2 cellular contexts compared by ENCODE assay signal in genomic region chr3:130012108-130012507, GRCh38.
TF ChIP-seq lines count a peak whose summit lies in the region.

No MANE protein-coding gene starts in this region.

TF ChIP-seq in IMR-90, 13 proteins besides CTCF, POLR2A, EP300 and RAD21:
- peak; percentile 18; the same call in 1 of the 2 replicates for TF ChIP-seq USF2 (IDR thresholded peaks at IDR 0.05; ENCODE audit: low read depth, low read length)

TF ChIP-seq in WTC11, 78 proteins besides CTCF, POLR2A, EP300 and RAD21:
- TF ChIP-seq USF2 (CRISPR knock-in tag; IDR thresholded peaks at IDR 0.05): peak; percentile 79
- TF ChIP-seq, protein P1, sequence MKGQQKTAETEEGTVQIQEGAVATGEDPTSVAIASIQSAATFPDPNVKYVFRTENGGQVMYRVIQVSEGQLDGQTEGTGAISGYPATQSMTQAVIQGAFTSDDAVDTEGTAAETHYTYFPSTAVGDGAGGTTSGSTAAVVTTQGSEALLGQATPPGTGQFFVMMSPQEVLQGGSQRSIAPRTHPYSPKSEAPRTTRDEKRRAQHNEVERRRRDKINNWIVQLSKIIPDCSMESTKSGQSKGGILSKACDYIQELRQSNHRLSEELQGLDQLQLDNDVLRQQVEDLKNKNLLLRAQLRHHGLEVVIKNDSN (CRISPR knock-in tag; IDR thresholded peaks at IDR 0.05): peak; percentile 60
